In the genomic region with DNA sequence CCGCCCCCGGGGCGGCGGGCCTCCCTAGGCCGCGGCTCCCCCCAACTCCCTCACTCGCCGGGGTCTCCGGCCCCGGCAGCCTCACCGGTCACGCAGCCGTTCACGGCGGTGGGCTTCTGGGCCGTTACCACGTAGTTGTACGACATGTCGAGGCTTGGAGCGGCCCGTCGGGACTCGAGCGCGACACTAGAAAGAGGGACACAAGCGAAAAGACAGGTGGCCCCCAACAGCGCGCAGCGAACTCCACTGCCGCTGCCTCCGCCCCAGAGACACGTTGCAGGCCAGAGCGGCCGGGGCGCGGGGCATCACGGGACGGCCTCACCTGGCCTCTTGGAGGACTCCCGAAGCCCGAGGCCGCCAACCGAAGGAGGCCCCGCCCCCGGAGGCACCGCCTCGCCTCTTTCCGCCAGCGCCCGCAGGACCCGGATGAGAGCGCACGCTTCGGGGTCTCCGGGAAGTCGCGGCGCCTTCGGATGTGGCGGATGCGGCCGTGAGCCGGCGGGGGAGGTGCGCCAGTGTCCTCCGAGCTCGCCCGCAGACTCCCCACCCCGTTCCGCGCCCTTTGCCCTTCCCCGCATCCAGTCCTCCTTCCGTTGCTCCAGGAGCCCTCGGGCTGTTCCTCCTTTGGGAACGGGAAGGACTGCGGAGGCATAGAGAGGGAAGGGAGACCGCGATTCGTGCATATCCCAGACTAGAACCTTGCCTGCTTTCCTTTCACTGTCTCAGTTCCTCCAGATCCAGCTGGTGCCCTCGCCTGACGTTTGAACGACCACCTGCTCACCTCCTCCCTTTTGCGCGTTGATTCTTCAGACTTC, we compare ENCODE assay signal across 8 cellular contexts.
DNase-seq lines count a peak whose midpoint lies in the region; ATAC-seq lines count a peak whose summit lies in the region.

A gene (minus strand): TSS at position 283 of the 815 bp plus-strand sequence. CDS start 137 bp downstream, at position 146.
A gene with protein sequence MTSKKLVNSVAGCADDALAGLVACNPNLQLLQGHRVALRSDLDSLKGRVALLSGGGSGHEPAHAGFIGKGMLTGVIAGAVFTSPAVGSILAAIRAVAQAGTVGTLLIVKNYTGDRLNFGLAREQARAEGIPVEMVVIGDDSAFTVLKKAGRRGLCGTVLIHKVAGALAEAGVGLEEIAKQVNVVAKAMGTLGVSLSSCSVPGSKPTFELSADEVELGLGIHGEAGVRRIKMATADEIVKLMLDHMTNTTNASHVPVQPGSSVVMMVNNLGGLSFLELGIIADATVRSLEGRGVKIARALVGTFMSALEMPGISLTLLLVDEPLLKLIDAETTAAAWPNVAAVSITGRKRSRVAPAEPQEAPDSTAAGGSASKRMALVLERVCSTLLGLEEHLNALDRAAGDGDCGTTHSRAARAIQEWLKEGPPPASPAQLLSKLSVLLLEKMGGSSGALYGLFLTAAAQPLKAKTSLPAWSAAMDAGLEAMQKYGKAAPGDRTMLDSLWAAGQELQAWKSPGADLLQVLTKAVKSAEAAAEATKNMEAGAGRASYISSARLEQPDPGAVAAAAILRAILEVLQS (plus strand): TSS at position 406 of the 815 bp plus-strand sequence. CDS start 1,501 bp downstream, outside the sequence.

- DNase-seq in NCI-H748 (lab: John Stamatoyannopoulos, UW; ENCODE audit: unreplicated experiment) (peak; percentile 97), cortex of kidney (lab: John Stamatoyannopoulos, UW) (peak; percentile 82), left kidney (ENCODE audit: low read depth, low spot score) (peak; percentile 99)
- DNase-seq in activated CD4-positive, alpha-beta T cell treated with anti-CD3 and anti-CD28 coated beads, Interleukin-2, amount 50 U/mL, for 1 hour = peak; percentile 96
- DNase-seq in stimulated activated CD4-positive, alpha-beta T cell treated with anti-CD3 and anti-CD28 coated beads, Interleukin-1b, Interleukin-23, amount 100 ng/mL, for 48 hours = peak; percentile 98

- peak within 1 kb of the TSS; percentile 81 to 95 (median 94) for H3K4me2 ChIP-seq in BLaER1 treated with 17β-estradiol and CSF1 and Interleukin-3, amounts not matched to agents 10 nM and 100 nM

- peaks cover 49 to 66% (median 53%) of the 10 kb centered on the region in 10 experiments for H3K4me1 ChIP-seq in BLaER1 treated with 17β-estradiol and CSF1 and Interleukin-3, amounts not matched to agents 10 nM and 100 nM

- H3K9ac ChIP-seq in BLaER1 treated with 17β-estradiol and CSF1 and Interleukin-3, amounts not matched to agents 10 nM and 100 nM = peak within 1 kb of the TSS; percentile 94 to 99 (median 96)

- ATAC-seq in GM19372 (IDR thresholded peaks at IDR 0.05; ENCODE audit: low read depth, unreplicated experiment) = peak; percentile 93
- ATAC-seq in HG03521 (IDR thresholded peaks at IDR 0.05; ENCODE audit: unreplicated experiment) = peak; percentile 86

- H3K27ac ChIP-seq in BLaER1 treated with 17β-estradiol and CSF1 and Interleukin-3, amounts not matched to agents 10 nM and 100 nM = peak within 1 kb of the TSS; percentile 89 to 96 (median 93)

- H3K36me3 ChIP-seq in BLaER1 treated with 17β-estradiol and CSF1 and Interleukin-3, amounts not matched to agents 10 nM and 100 nM = peaks cover 28 to 35% (median 33%) of the 10 kb centered on the region in 11 experiments

- H3K9me3 ChIP-seq in BLaER1 treated with 17β-estradiol and CSF1 and Interleukin-3, amounts not matched to agents 10 nM and 100 nM (replicated peaks in 1 of 11) = no peaks in the 10 kb centered on the region

- no peaks in the 10 kb centered on the region for H3K27me3 ChIP-seq in BLaER1 treated with 17β-estradiol and CSF1 and Interleukin-3, amounts not matched to agents 10 nM and 100 nM

- peaks cover 30 to 48% (median 41%) of the 10 kb centered on the region in 11 experiments; a peak in 18 of 22 replicates for H4K20me1 ChIP-seq in BLaER1 treated with 17β-estradiol and CSF1 and Interleukin-3, amounts not matched to agents 10 nM and 100 nM

- peak within 1 kb of the TSS; percentile 85 to 99 (median 95) for H3K4me3 ChIP-seq in BLaER1 treated with 17β-estradiol and CSF1 and Interleukin-3, amounts not matched to agents 10 nM and 100 nM

Comparison
In these comparisons a context has a peak if more than half of its experiments do, and no peak if none do; other contexts are left out.
1. Peak in every context shown above with its lines: DNase-seq, ATAC-seq, H3K4me3 ChIP-seq and H3K27ac ChIP-seq.